In genomic region chr4:155207534-155208257, GRCh38 we compare ENCODE assay signal across 11 cellular contexts. TPM values are rescaled to one million over a fixed set of nuclear protein-coding genes. Genes with fewer than 3 reads are reported as not detected.
DNase-seq lines count a peak whose midpoint lies in the region; ATAC-seq and TF ChIP-seq lines count a peak whose summit lies in the region.
"Had no signal": no experiment of that assay in that cellular context is flagged by ENCODE, and none has a peak within 500 bp of the region (broad histone marks: within the 10 kb centered on the region; RNA-seq: fewer than 3 reads in every experiment).

No MANE protein-coding gene starts in this region.

- intact Hi-C loops in heart right ventricle (cut with DNase I), result no loop called here
- intact Hi-C loops in left ventricle myocardium superior (cut with micrococcal nuclease), result no loop called here

- no peaks in the 10 kb centered on the region for H3K9me2 ChIP-seq in MM.1S (replicated peaks; ENCODE audit: insufficient read depth, low read length)

- H3K36me3 Mint-ChIP-seq in endodermal cell (ENCODE audit: low read depth), result no peaks in the 10 kb centered on the region
- H3K36me3 Mint-ChIP-seq in activated CD4-positive, alpha-beta memory T cell treated with anti-CD3 and anti-CD28 coated beads, Interleukin-2, amount 10 ng/mL, durations not matched to agents 7 days and 5 days (ENCODE audit: low read depth), result no peaks in the 10 kb centered on the region

- H3K27ac Mint-ChIP-seq in endodermal cell, result no peak overlapping the region
- no peak overlapping the region for H3K27ac Mint-ChIP-seq in activated CD4-positive, alpha-beta memory T cell treated with anti-CD3 and anti-CD28 coated beads, Interleukin-2, amount 10 ng/mL, durations not matched to agents 7 days and 5 days

- H3K9me3 ChIP-seq in heart right ventricle, result no peaks in the 10 kb centered on the region
- H3K9me3 ChIP-seq in endodermal cell (ENCODE audit: control insufficient read depth, low read length), result no peaks in the 10 kb centered on the region
- no peaks in the 10 kb centered on the region for H3K9me3 ChIP-seq in MM.1S (replicated peaks; ENCODE audit: insufficient read depth, low read length)

- H3K4me2 ChIP-seq in mesendoderm (ENCODE audit: low read length) (peak overlapping the region; percentile 66), MM.1S (ENCODE audit: low read depth, low read length) (no peak overlapping the region)

- ATAC-seq in heart right ventricle (no peak), left ventricle myocardium superior (no peak), GM21360 (IDR thresholded peaks at IDR 0.05; ENCODE audit: unreplicated experiment) (no peak)

- H3K27ac ChIP-seq in heart right ventricle, result no peak overlapping the region
- H3K27ac ChIP-seq in endodermal cell (ENCODE audit: low read depth, low read length), result no peak overlapping the region
- H3K27ac ChIP-seq in mesendoderm (ENCODE audit: low read depth, low read length), result no peak overlapping the region
- no peak overlapping the region for H3K27ac ChIP-seq in MM.1S (ENCODE audit: low read length)

- H3K27me3 ChIP-seq in heart right ventricle, result peaks cover 10 to 65% (median 40%) of the 10 kb centered on the region in 7 donors
- H3K27me3 ChIP-seq in endodermal cell (ENCODE audit: control insufficient read depth, insufficient read depth, low read length, poor library complexity, severe bottlenecking), result peaks cover 57% of the 10 kb centered on the region
- peaks cover 2% of the 10 kb centered on the region for H3K27me3 ChIP-seq in mesendoderm (ENCODE audit: insufficient read depth, low read length, poor library complexity)
- no peaks in the 10 kb centered on the region for H3K27me3 ChIP-seq in MM.1S (replicated peaks; ENCODE audit: insufficient read depth, low read length)

- peak overlapping the region in 8 of 10 donors; percentile 4 to 46 (median 25) for H3K4me3 ChIP-seq in heart right ventricle
- H3K4me3 ChIP-seq in endodermal cell (ENCODE audit: low read length), result peak overlapping the region; percentile 85
- peak overlapping the region; percentile 4 for H3K4me3 ChIP-seq in mesendoderm (ENCODE audit: low read length)
- H3K4me3 ChIP-seq in MM.1S (ENCODE audit: low read length), result no peak overlapping the region

- H3K9me3 Mint-ChIP-seq in endodermal cell, result no peaks in the 10 kb centered on the region
- no peaks in the 10 kb centered on the region for H3K9me3 Mint-ChIP-seq in activated CD4-positive, alpha-beta memory T cell treated with anti-CD3 and anti-CD28 coated beads, Interleukin-2, amount 10 ng/mL, durations not matched to agents 7 days and 5 days

- no peak overlapping the region for H4K5ac ChIP-seq in mesendoderm (ENCODE audit: low read length)

- no peak overlapping the region for H2AFZ ChIP-seq in MM.1S (ENCODE audit: low read length)

- H3K56ac ChIP-seq in mesendoderm (ENCODE audit: low read length), result peak overlapping the region; percentile 6

- TF ChIP-seq CTCF in heart right ventricle (IDR thresholded peaks at IDR 0.05) (no peak), endodermal cell (conservative IDR thresholded peaks at IDR 0.05) (peak; percentile 80), MM.1S (IDR thresholded peaks at IDR 0.05; ENCODE audit: low read length) (no peak)

- peaks cover 7% of the 10 kb centered on the region for H3K4me1 Mint-ChIP-seq in endodermal cell
- no peaks in the 10 kb centered on the region for H3K4me1 Mint-ChIP-seq in activated CD4-positive, alpha-beta memory T cell treated with anti-CD3 and anti-CD28 coated beads, Interleukin-2, amount 10 ng/mL, durations not matched to agents 7 days and 5 days

- H3K18ac ChIP-seq in mesendoderm (ENCODE audit: low read length), result no peak overlapping the region

- H3K9ac ChIP-seq in endodermal cell (ENCODE audit: extremely low read depth, low read length, poor library complexity, severe bottlenecking) (no peak overlapping the region), mesendoderm (ENCODE audit: low read length) (peak overlapping the region; percentile 3), MM.1S (ENCODE audit: low read length) (no peak overlapping the region)

- no peak overlapping the region for H4K8ac ChIP-seq in mesendoderm (ENCODE audit: low read depth, low read length)

- POLR2A ChIA-PET in activated CD4-positive, alpha-beta memory T cell treated with anti-CD3 and anti-CD28 coated beads, Interleukin-2, amount 10 ng/mL, durations not matched to agents 7 days and 5 days (lab: Charles Lee), result no interaction called here

- no peak overlapping the region for H3K23ac ChIP-seq in mesendoderm (ENCODE audit: low read length)

- H3K4ac ChIP-seq in mesendoderm (ENCODE audit: low read depth, low read length), result no peak overlapping the region

- no peak overlapping the region for H2AK5ac ChIP-seq in mesendoderm (ENCODE audit: low read length)

- CTCF ChIA-PET in activated CD4-positive, alpha-beta memory T cell treated with anti-CD3 and anti-CD28 coated beads, Interleukin-2, amount 10 ng/mL, durations not matched to agents 7 days and 5 days (lab: Charles Lee), result no interaction called here

- H3F3A ChIP-seq in MM.1S (ENCODE audit: insufficient read depth, low read length), result no peaks in the 10 kb centered on the region

- H3K4me3 Mint-ChIP-seq in endodermal cell, result peak overlapping the region; percentile 69
- H3K4me3 Mint-ChIP-seq in activated CD4-positive, alpha-beta memory T cell treated with anti-CD3 and anti-CD28 coated beads, Interleukin-2, amount 10 ng/mL, durations not matched to agents 7 days and 5 days, result no peak overlapping the region

- H3K79me1 ChIP-seq in mesendoderm (ENCODE audit: low read length), result no peaks in the 10 kb centered on the region

- H2BK120ac ChIP-seq in mesendoderm (ENCODE audit: low read depth, low read length), result no peak overlapping the region

- H3K36me3 ChIP-seq in heart right ventricle (no peaks in the 10 kb centered on the region), endodermal cell (ENCODE audit: control insufficient read depth, insufficient read depth, low read length) (no peaks in the 10 kb centered on the region), mesendoderm (ENCODE audit: control insufficient read depth, insufficient read depth, low read length) (no peaks in the 10 kb centered on the region), MM.1S (replicated peaks; ENCODE audit: insufficient read depth, low read length) (no peaks in the 10 kb centered on the region)

- no peak overlapping the region for H2BK15ac ChIP-seq in mesendoderm (replicated peaks; ENCODE audit: low read depth)

- H2BK5ac ChIP-seq in mesendoderm (ENCODE audit: low read length), result no peak overlapping the region

- H4K20me1 ChIP-seq in MM.1S (ENCODE audit: insufficient read depth, low read length), result no peaks in the 10 kb centered on the region

- peaks cover 0 to 16% (median 8%) of the 10 kb centered on the region in 9 donors for H3K4me1 ChIP-seq in heart right ventricle
- H3K4me1 ChIP-seq in endodermal cell (ENCODE audit: control insufficient read depth, insufficient read depth, low read length), result no peaks in the 10 kb centered on the region
- H3K4me1 ChIP-seq in mesendoderm (ENCODE audit: control insufficient read depth, low read depth, low read length), result no peaks in the 10 kb centered on the region
- H3K4me1 ChIP-seq in MM.1S (ENCODE audit: low read length), result no peaks in the 10 kb centered on the region

- DNase-seq in heart right ventricle, result no peak
- no peak for DNase-seq in left ventricle myocardium superior
- DNase-seq in endodermal cell, result peak; percentile 88
- DNase-seq in mesendoderm, result peak; percentile 90
- no peak for DNase-seq in activated CD4-positive, alpha-beta memory T cell treated with anti-CD3 and anti-CD28 coated beads, Interleukin-2, amount 10 ng/mL, durations not matched to agents 7 days and 5 days
- no peak for DNase-seq in activated gamma-delta T cell treated with Interleukin-2 at 50 U/mL for 16 hours
- no peak for DNase-seq in MM.1S
- DNase-seq: AML-193 had no signal

- WGBS in heart right ventricle, 2 donors, result 2% methylated on average over 26 of the region's 26 CpGs
- 4% methylated on average over 8 to 26 of the region's 26 CpGs for WGBS in endodermal cell (ENCODE audit: insufficient coverage in 1 of 2, insufficient read length in 1 of 2), 2 experiments
- WGBS in mesendoderm (ENCODE audit: extremely low coverage, insufficient coverage, low lambda C conversion rate), result no CpG with 5 or more reads among the region's 26 CpGs

- no peaks in the 10 kb centered on the region for H3K79me2 ChIP-seq in mesendoderm (ENCODE audit: control insufficient read depth, insufficient read depth, low read length)
- H3K79me2 ChIP-seq in MM.1S (ENCODE audit: low read length), result no peaks in the 10 kb centered on the region

- H3K27me3 Mint-ChIP-seq in endodermal cell (ENCODE audit: insufficient read depth), result peaks cover 60% of the 10 kb centered on the region
- peaks cover 24% of the 10 kb centered on the region for H3K27me3 Mint-ChIP-seq in activated CD4-positive, alpha-beta memory T cell treated with anti-CD3 and anti-CD28 coated beads, Interleukin-2, amount 10 ng/mL, durations not matched to agents 7 days and 5 days

RNA-seq across cellular contexts. Expression of gene NPY2R, which starts 0.7 kb away (rescaled TPM):
- total RNA-seq in heart right ventricle, result not detected
- under 1 TPM; 0.01 to 0.07 TPM for polyA plus RNA-seq in heart right ventricle
- total RNA-seq in left ventricle myocardium superior, result not detected
- total RNA-seq in endodermal cell, result not detected
- 0.28 TPM for polyA plus RNA-seq in endodermal cell (2013, experiment 1 of 2)
- 0.33 TPM for polyA plus RNA-seq in endodermal cell (2013, experiment 2 of 2)
- polyA plus RNA-seq in mesendoderm (2013, experiment 1 of 2), result 0.31 TPM
- polyA plus RNA-seq in mesendoderm (2013, experiment 2 of 2), result 0.29 TPM
- total RNA-seq in activated CD4-positive, alpha-beta memory T cell treated with anti-CD3 and anti-CD28 coated beads, Interleukin-2, amount 10 ng/mL, durations not matched to agents 7 days and 5 days, result not detected
- total RNA-seq: LHCN-M2, RPMI7951 had no signal

Comparison
In these comparisons a context has a peak if more than half of its experiments do, and no peak if none do; other contexts are left out.
1. DNase-seq: peak in endodermal cell (single experiment) and mesendoderm (single experiment); none in heart right ventricle (0 of 2), left ventricle myocardium superior (single experiment), activated CD4-positive, alpha-beta memory T cell treated with anti-CD3 and anti-CD28 coated beads, Interleukin-2, amount 10 ng/mL, durations not matched to agents 7 days and 5 days (single experiment), activated gamma-delta T cell treated with Interleukin-2 at 50 U/mL for 16 hours (single experiment) and MM.1S (single experiment).